ENCODE assay signal across 20 cellular contexts in genomic region chr17:78623541-78623940, GRCh38. TPM values are rescaled to one million over a fixed set of nuclear protein-coding genes. Genes with fewer than 3 reads are reported as not detected.
"Had no signal": no experiment of that assay in that cellular context is flagged by ENCODE, and none has a peak within 500 bp of the region (broad histone marks: within the 10 kb centered on the region; RNA-seq: fewer than 3 reads in every experiment).

No MANE protein-coding gene starts in this region.

- ATAC-seq: activated CD8-positive, alpha-beta T cell treated with anti-CD3 and anti-CD28 coated beads, Interleukin-2, amount 10 ng/mL, durations not matched to agents 7 days and 5 days; activated naive CD8-positive, alpha-beta T cell treated with anti-CD3 and anti-CD28 coated beads, Interleukin-2, amount 50 U/mL, for 24 hours; body of pancreas; left cardiac atrium; natural killer cell treated with Interleukin-12 subunit alpha and Interleukin-12 subunit beta and Interleukin-15 and Interleukin-18, amount 100 ng/mL, for 72 hours; pancreas; stimulated activated naive CD8-positive, alpha-beta T cell treated with anti-CD3 and anti-CD28 coated beads, Interleukin-15, amount 100 ng/mL, for 72 hours had no signal

- H3K36me3 ChIP-seq: neutrophil, pancreas, tibial artery had no signal

- H3K4me3 ChIP-seq: body of pancreas, pancreas, tibial artery had no signal

- DNase-seq: activated CD4-positive, alpha-beta T cell treated with anti-CD3 and anti-CD28 coated beads for 1 hour; activated CD4-positive, alpha-beta T cell treated with anti-CD3 and anti-CD28 coated beads, Interleukin-2, amount 50 U/mL, for 1 hour; activated CD8-positive, alpha-beta T cell treated with anti-CD3 and anti-CD28 coated beads, Interleukin-2, amount 10 ng/mL, durations not matched to agents 7 days and 5 days; activated gamma-delta T cell; activated naive CD4-positive, alpha-beta T cell treated with anti-CD3 and anti-CD28 coated beads, Interleukin-2, amount 50 U/mL, for 16 hours; activated naive CD8-positive, alpha-beta T cell treated with anti-CD3 and anti-CD28 coated beads, Interleukin-2, amount 50 U/mL, for 24 hours; body of pancreas; dermis blood vessel endothelial cell; effector CD8-positive, alpha-beta T cell; glutamatergic neuron; hypothalamus; left cardiac atrium; pancreas; stimulated activated CD4-positive, alpha-beta T cell treated with anti-CD3 and anti-CD28 coated beads, Interleukin-1b, Interleukin-23, amount 100 ng/mL, for 48 hours; stimulated activated naive CD8-positive, alpha-beta T cell treated with anti-CD3 and anti-CD28 coated beads, Interleukin-15, amount 100 ng/mL, for 72 hours; T-helper 9 cell; tibial artery had no signal

- FAIRE-seq: frontal cortex, pancreas had no signal

- H3K4me1 ChIP-seq: body of pancreas, pancreas had no signal

- H3K27me3 ChIP-seq: body of pancreas, neutrophil, pancreas, tibial artery had no signal

- H3K9me3 ChIP-seq: body of pancreas, neutrophil, pancreas, tibial artery had no signal

- H3K27ac ChIP-seq: body of pancreas, neutrophil, pancreas, tibial artery had no signal

RNA-seq across cellular contexts. Expression of gene DNAH17, which starts 46.3 kb away (rescaled TPM):
- total RNA-seq: body of pancreas had no signal
